8 cellular contexts compared by ENCODE assay signal in genomic region chr9:33289936-33290246, GRCh38. TPM values are rescaled to one million over a fixed set of nuclear protein-coding genes. Genes with fewer than 3 reads are reported as not detected.
DNase-seq lines count a peak whose midpoint lies in the region; ATAC-seq and TF ChIP-seq lines count a peak whose summit lies in the region.

No MANE protein-coding gene starts in this region.

- peaks cover 43% of the 10 kb centered on the region for H3K79me2 ChIP-seq in neural progenitor cell (ENCODE audit: low read depth)

- ATAC-seq in GM18867 (IDR thresholded peaks at IDR 0.05; ENCODE audit: unreplicated experiment): peak; percentile 31
- ATAC-seq in GM18861 (IDR thresholded peaks at IDR 0.05; ENCODE audit: unreplicated experiment): no peak

- H3K4me3 Mint-ChIP-seq in neural progenitor cell: peak overlapping the region; percentile 99

- H3K27me3 ChIP-seq in MG63: no peaks in the 10 kb centered on the region
- H3K27me3 ChIP-seq in endocrine pancreas (ENCODE audit: control insufficient read depth, insufficient read depth, low read length): no peaks in the 10 kb centered on the region
- H3K27me3 ChIP-seq in neural progenitor cell: no peaks in the 10 kb centered on the region

- peaks cover 5% of the 10 kb centered on the region for H3K27me3 Mint-ChIP-seq in neural progenitor cell (ENCODE audit: insufficient read depth, low read depth)

- H3K9me3 ChIP-seq in MG63: no peaks in the 10 kb centered on the region
- no peaks in the 10 kb centered on the region for H3K9me3 ChIP-seq in endocrine pancreas (ENCODE audit: control insufficient read depth, low read length)
- H3K9me3 ChIP-seq in neural progenitor cell (ENCODE audit: low read depth): no peaks in the 10 kb centered on the region

- peaks cover 2% of the 10 kb centered on the region for H3K36me3 Mint-ChIP-seq in neural progenitor cell

- DNase-seq in MG63 (no peak), neural progenitor cell (ENCODE audit: low spot score) (no peak), SIG-M5 treated with dmso at 0.1 percent for 504 hours (lab: John Stamatoyannopoulos, UW; ENCODE audit: unreplicated experiment) (no peak), HT-29 (ENCODE audit: low spot score) (no peak)
- DNase-seq in stimulated activated CD4-positive, alpha-beta T cell treated with anti-CD3 and anti-CD28 coated beads, Interleukin-4, amount 100 ng/mL, for 4 hours: no peak

- peak overlapping the region; percentile 99 for H2AFZ ChIP-seq in neural progenitor cell (replicated peaks)

- peak overlapping the region; percentile 96 for H3K27ac Mint-ChIP-seq in neural progenitor cell

- H3K4me1 ChIP-seq in endocrine pancreas (ENCODE audit: control insufficient read depth, insufficient read depth, low read length): peaks cover 10% of the 10 kb centered on the region
- H3K4me1 ChIP-seq in neural progenitor cell: peaks cover 4% of the 10 kb centered on the region

- TF ChIP-seq CTCF in neural progenitor cell (IDR thresholded peaks at IDR 0.05): no peak

- H3K27ac ChIP-seq in neural progenitor cell: peak overlapping the region; percentile 85

- H3K9me3 Mint-ChIP-seq in neural progenitor cell: no peaks in the 10 kb centered on the region

- no peaks in the 10 kb centered on the region for H4K20me1 ChIP-seq in neural progenitor cell (ENCODE audit: low read depth)

- H3F3A ChIP-seq in neural progenitor cell (ENCODE audit: low read depth): peaks cover 13% of the 10 kb centered on the region

- H3K36me3 ChIP-seq in MG63: peaks cover 29% of the 10 kb centered on the region
- H3K36me3 ChIP-seq in endocrine pancreas (ENCODE audit: control insufficient read depth, insufficient read depth, low read length): no peaks in the 10 kb centered on the region
- no peaks in the 10 kb centered on the region for H3K36me3 ChIP-seq in neural progenitor cell

- peak overlapping the region; percentile 70 for H3K9ac ChIP-seq in endocrine pancreas (ENCODE audit: control insufficient read depth, insufficient read depth, low read length)
- peak overlapping the region; percentile 92 for H3K9ac ChIP-seq in neural progenitor cell

- peak overlapping the region; percentile 91 for H3K4me2 ChIP-seq in neural progenitor cell

- H3K4me1 Mint-ChIP-seq in neural progenitor cell: peaks cover 17% of the 10 kb centered on the region

- peak overlapping the region; percentile 87 for H3K4me3 ChIP-seq in MG63
- H3K4me3 ChIP-seq in endocrine pancreas (ENCODE audit: control insufficient read depth, insufficient read depth, low read length): peak overlapping the region; percentile 66
- H3K4me3 ChIP-seq in neural progenitor cell: peak overlapping the region; percentile 94

RNA-seq across cellular contexts. Expression of gene NFX1, which starts 0.4 kb away (rescaled TPM):
- total RNA-seq in MG63 (2014; rRNA removed; shearing (Covaris generic); ENCODE audit: low replicate concordance): 13.9 and 14.6 TPM in 2 replicates
- total RNA-seq in neural progenitor cell (ENCODE audit: low replicate concordance): 13.0 and 14.6 TPM in 2 replicates
- 15.2 and 18.2 TPM in 2 replicates for total RNA-seq in HT-29 (2014; rRNA removed; shearing (Covaris generic))

RNA-seq across cellular contexts. Expression of gene CHMP5, which starts 25.0 kb away (rescaled TPM):
- 55.7 and 62.7 TPM in 2 replicates for total RNA-seq in MG63 (2014; rRNA removed; shearing (Covaris generic); ENCODE audit: low replicate concordance)
- total RNA-seq in neural progenitor cell (ENCODE audit: low replicate concordance): 74.9 and 135 TPM in 2 replicates
- total RNA-seq in HT-29 (2014; rRNA removed; shearing (Covaris generic)): 24.7 and 29.2 TPM in 2 replicates

RNA-seq across cellular contexts. Expression of gene BAG1, which starts 25.4 kb away (rescaled TPM):
- total RNA-seq in MG63 (2014; rRNA removed; shearing (Covaris generic); ENCODE audit: low replicate concordance): 34.3 and 44.0 TPM in 2 replicates
- 44.3 and 49.2 TPM in 2 replicates for total RNA-seq in neural progenitor cell (ENCODE audit: low replicate concordance)
- total RNA-seq in HT-29 (2014; rRNA removed; shearing (Covaris generic)): 70.0 and 78.4 TPM in 2 replicates

RNA-seq across cellular contexts. Expression of gene SPINK4, which starts 49.9 kb away (rescaled TPM):
- not detected in 2 replicates for total RNA-seq in MG63 (2014; rRNA removed; shearing (Covaris generic); ENCODE audit: low replicate concordance)
- total RNA-seq in neural progenitor cell (ENCODE audit: low replicate concordance): not detected in 2 replicates
- 1.3 TPM in 1 of 2 replicates, not detected in the other for total RNA-seq in HT-29 (2014; rRNA removed; shearing (Covaris generic))
